Comparison of ENCODE assay signal across 1 cellular context in the genomic region with DNA sequence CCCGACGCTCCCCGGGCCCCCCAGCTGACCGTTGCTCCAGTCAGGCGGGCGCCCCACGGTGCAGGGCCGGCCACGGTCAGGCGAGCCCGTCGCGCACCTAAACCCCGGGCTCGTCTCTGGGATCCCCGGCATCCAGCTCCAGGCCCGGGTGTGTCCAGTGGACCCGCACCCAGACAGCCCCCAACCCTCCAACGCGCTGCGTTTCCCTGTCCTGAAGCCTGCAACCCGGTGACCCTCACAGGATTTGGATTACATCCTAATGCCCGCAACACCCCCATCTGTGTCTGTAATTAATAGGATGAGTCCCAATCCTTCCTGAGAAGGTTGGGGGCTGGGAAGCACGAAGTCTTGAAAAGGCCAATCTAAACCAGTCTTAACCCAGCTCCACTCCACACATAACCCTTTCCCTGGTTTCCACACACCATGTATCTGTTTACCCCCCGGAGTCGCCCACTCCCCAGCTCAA.
A peak's percentile ranks its signal among the peaks of the same experiment; 100 is the strongest.
TF ChIP-seq lines count a peak whose summit lies in the region.

No MANE protein-coding gene starts in this region.

TF ChIP-seq in HepG2, 621 proteins besides CTCF, POLR2A, EP300 and RAD21 (continued from another document and continues in another):
- TF ChIP-seq, protein P1, sequence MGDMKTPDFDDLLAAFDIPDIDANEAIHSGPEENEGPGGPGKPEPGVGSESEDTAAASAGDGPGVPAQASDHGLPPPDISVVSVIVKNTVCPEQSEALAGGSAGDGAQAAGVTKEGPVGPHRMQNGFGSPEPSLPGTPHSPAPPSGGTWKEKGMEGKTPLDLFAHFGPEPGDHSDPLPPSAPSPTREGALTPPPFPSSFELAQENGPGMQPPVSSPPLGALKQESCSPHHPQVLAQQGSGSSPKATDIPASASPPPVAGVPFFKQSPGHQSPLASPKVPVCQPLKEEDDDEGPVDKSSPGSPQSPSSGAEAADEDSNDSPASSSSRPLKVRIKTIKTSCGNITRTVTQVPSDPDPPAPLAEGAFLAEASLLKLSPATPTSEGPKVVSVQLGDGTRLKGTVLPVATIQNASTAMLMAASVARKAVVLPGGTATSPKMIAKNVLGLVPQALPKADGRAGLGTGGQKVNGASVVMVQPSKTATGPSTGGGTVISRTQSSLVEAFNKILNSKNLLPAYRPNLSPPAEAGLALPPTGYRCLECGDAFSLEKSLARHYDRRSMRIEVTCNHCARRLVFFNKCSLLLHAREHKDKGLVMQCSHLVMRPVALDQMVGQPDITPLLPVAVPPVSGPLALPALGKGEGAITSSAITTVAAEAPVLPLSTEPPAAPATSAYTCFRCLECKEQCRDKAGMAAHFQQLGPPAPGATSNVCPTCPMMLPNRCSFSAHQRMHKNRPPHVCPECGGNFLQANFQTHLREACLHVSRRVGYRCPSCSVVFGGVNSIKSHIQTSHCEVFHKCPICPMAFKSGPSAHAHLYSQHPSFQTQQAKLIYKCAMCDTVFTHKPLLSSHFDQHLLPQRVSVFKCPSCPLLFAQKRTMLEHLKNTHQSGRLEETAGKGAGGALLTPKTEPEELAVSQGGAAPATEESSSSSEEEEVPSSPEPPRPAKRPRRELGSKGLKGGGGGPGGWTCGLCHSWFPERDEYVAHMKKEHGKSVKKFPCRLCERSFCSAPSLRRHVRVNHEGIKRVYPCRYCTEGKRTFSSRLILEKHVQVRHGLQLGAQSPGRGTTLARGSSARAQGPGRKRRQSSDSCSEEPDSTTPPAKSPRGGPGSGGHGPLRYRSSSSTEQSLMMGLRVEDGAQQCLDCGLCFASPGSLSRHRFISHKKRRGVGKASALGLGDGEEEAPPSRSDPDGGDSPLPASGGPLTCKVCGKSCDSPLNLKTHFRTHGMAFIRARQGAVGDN (CRISPR knock-in tag; IDR thresholded peaks at IDR 0.05): no peak; the same call in 1 of the 2 replicates
- TF ChIP-seq, protein P2, sequence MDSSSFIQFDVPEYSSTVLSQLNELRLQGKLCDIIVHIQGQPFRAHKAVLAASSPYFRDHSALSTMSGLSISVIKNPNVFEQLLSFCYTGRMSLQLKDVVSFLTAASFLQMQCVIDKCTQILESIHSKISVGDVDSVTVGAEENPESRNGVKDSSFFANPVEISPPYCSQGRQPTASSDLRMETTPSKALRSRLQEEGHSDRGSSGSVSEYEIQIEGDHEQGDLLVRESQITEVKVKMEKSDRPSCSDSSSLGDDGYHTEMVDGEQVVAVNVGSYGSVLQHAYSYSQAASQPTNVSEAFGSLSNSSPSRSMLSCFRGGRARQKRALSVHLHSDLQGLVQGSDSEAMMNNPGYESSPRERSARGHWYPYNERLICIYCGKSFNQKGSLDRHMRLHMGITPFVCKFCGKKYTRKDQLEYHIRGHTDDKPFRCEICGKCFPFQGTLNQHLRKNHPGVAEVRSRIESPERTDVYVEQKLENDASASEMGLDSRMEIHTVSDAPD (CRISPR knock-in tag; IDR thresholded peaks at IDR 0.05): no peak
- TF ChIP-seq, protein P3, sequence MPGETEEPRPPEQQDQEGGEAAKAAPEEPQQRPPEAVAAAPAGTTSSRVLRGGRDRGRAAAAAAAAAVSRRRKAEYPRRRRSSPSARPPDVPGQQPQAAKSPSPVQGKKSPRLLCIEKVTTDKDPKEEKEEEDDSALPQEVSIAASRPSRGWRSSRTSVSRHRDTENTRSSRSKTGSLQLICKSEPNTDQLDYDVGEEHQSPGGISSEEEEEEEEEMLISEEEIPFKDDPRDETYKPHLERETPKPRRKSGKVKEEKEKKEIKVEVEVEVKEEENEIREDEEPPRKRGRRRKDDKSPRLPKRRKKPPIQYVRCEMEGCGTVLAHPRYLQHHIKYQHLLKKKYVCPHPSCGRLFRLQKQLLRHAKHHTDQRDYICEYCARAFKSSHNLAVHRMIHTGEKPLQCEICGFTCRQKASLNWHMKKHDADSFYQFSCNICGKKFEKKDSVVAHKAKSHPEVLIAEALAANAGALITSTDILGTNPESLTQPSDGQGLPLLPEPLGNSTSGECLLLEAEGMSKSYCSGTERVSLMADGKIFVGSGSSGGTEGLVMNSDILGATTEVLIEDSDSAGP (CRISPR knock-in tag; IDR thresholded peaks at IDR 0.05; ENCODE audit: borderline replicate concordance): peak; percentile 11; the same call in 1 of the 2 replicates
- no peak for TF ChIP-seq KAT2B (IDR thresholded peaks at IDR 0.05; ENCODE audit: borderline replicate concordance, low read depth, low read length)
- TF ChIP-seq XBP1 (CRISPR knock-in tag; IDR thresholded peaks at IDR 0.05): 0 out of 2 replicates have a peak, but pooled peaks have one; percentile 20
- TF ChIP-seq, protein P4, sequence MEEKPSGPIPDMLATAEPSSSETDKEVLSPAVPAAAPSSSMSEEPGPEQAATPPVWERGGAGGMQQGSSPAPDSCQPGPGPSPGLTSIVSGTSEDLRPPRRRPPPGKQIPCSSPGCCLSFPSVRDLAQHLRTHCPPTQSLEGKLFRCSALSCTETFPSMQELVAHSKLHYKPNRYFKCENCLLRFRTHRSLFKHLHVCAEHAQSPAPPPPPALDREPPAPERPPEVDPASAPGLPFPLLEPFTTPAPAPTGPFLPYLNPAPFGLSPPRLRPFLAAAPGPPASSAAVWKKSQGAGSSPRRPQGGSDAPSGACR (CRISPR knock-in tag; IDR thresholded peaks at IDR 0.05): no peak
- peak; percentile 82 for TF ChIP-seq SATB2 (CRISPR knock-in tag; IDR thresholded peaks at IDR 0.05)
- TF ChIP-seq ZIK1 (CRISPR knock-in tag; IDR thresholded peaks at IDR 0.05; ENCODE audit: borderline replicate concordance, low read depth): 0 out of 2 replicates have a peak, but pooled peaks have one; percentile 0
- TF ChIP-seq ARNT2 (CRISPR knock-in tag; IDR thresholded peaks at IDR 0.05; ENCODE audit: low read depth): no peak
- TF ChIP-seq SAFB2 (CRISPR knock-in tag; IDR thresholded peaks at IDR 0.05; ENCODE audit: borderline replicate concordance, low read depth): no peak
- 0 out of 2 replicates have a peak, but pooled peaks have one; percentile 11 for TF ChIP-seq KMT2B (CRISPR knock-in tag; IDR thresholded peaks at IDR 0.05)
- TF ChIP-seq NKX3-1 (CRISPR knock-in tag; IDR thresholded peaks at IDR 0.05): no peak
- no peak for TF ChIP-seq ZNF672 (CRISPR knock-in tag; IDR thresholded peaks at IDR 0.05)
- TF ChIP-seq YEATS4 (CRISPR knock-in tag; IDR thresholded peaks at IDR 0.05; ENCODE audit: borderline replicate concordance): peak; percentile 16; the same call in 1 of the 2 replicates
- TF ChIP-seq, protein P5, sequence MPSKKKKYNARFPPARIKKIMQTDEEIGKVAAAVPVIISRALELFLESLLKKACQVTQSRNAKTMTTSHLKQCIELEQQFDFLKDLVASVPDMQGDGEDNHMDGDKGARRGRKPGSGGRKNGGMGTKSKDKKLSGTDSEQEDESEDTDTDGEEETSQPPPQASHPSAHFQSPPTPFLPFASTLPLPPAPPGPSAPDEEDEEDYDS (CRISPR knock-in tag; IDR thresholded peaks at IDR 0.05): no peak
- TF ChIP-seq ZNF841 (CRISPR knock-in tag; IDR thresholded peaks at IDR 0.05; ENCODE audit: borderline replicate concordance): no peak
- TF ChIP-seq NCOA5 (CRISPR knock-in tag; IDR thresholded peaks at IDR 0.05): peak; percentile 66; the same call in 1 of the 2 replicates
- TF ChIP-seq PRPF4 (IDR thresholded peaks at IDR 0.05; ENCODE audit: low read depth, low read length, poor library complexity, severe bottlenecking): peak; percentile 18
- TF ChIP-seq NPAS2 (CRISPR knock-in tag; IDR thresholded peaks at IDR 0.05; ENCODE audit: borderline replicate concordance): no peak
- no peak for TF ChIP-seq ZNF75D (CRISPR knock-in tag; IDR thresholded peaks at IDR 0.05; ENCODE audit: borderline replicate concordance)
- peak; percentile 2; the same call in 1 of the 2 replicates for TF ChIP-seq ZNF292 (CRISPR knock-in tag; IDR thresholded peaks at IDR 0.05; ENCODE audit: borderline replicate concordance, low read depth)
- TF ChIP-seq, protein P6, sequence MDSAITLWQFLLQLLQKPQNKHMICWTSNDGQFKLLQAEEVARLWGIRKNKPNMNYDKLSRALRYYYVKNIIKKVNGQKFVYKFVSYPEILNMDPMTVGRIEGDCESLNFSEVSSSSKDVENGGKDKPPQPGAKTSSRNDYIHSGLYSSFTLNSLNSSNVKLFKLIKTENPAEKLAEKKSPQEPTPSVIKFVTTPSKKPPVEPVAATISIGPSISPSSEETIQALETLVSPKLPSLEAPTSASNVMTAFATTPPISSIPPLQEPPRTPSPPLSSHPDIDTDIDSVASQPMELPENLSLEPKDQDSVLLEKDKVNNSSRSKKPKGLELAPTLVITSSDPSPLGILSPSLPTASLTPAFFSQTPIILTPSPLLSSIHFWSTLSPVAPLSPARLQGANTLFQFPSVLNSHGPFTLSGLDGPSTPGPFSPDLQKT (CRISPR knock-in tag; IDR thresholded peaks at IDR 0.05; ENCODE audit: borderline replicate concordance): 0 out of 2 replicates have a peak, but pooled peaks have one; percentile 32
- TF ChIP-seq SMAD9 (CRISPR knock-in tag; IDR thresholded peaks at IDR 0.05): no peak
- no peak for TF ChIP-seq ESRRA (CRISPR knock-in tag; IDR thresholded peaks at IDR 0.05; ENCODE audit: low read depth)
- TF ChIP-seq, protein P7, sequence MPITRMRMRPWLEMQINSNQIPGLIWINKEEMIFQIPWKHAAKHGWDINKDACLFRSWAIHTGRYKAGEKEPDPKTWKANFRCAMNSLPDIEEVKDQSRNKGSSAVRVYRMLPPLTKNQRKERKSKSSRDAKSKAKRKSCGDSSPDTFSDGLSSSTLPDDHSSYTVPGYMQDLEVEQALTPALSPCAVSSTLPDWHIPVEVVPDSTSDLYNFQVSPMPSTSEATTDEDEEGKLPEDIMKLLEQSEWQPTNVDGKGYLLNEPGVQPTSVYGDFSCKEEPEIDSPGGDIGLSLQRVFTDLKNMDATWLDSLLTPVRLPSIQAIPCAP (CRISPR knock-in tag; IDR thresholded peaks at IDR 0.05; ENCODE audit: low read depth): no peak
- TF ChIP-seq AHR (CRISPR knock-in tag; IDR thresholded peaks at IDR 0.05): 0 out of 2 replicates have a peak, but pooled peaks have one; percentile 11
- peak; percentile 10; the same call in 1 of the 2 replicates for TF ChIP-seq BRCA1 (CRISPR knock-in tag; IDR thresholded peaks at IDR 0.05)
- TF ChIP-seq NCOR1 (IDR thresholded peaks at IDR 0.05; ENCODE audit: borderline replicate concordance, low read length): no peak
- TF ChIP-seq, protein P8, sequence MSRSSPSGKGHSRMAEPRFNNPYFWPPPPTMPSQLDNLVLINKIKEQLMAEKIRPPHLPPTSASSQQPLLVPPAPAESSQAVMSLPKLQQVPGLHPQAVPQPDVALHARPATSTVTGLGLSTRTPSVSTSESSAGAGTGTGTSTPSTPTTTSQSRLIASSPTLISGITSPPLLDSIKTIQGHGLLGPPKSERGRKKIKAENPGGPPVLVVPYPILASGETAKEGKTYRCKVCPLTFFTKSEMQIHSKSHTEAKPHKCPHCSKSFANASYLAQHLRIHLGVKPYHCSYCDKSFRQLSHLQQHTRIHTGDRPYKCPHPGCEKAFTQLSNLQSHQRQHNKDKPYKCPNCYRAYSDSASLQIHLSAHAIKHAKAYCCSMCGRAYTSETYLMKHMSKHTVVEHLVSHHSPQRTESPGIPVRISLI (CRISPR knock-in tag; IDR thresholded peaks at IDR 0.05; ENCODE audit: borderline replicate concordance): no peak
- TF ChIP-seq CREM (IDR thresholded peaks at IDR 0.05): no peak
- TF ChIP-seq CREM (CRISPR knock-in tag; IDR thresholded peaks at IDR 0.05): no peak
- 0 out of 2 replicates have a peak, but pooled peaks have one; percentile 1 for TF ChIP-seq ZFP41 (CRISPR knock-in tag; IDR thresholded peaks at IDR 0.05; ENCODE audit: borderline replicate concordance)
- no peak for TF ChIP-seq ZNF792 (CRISPR knock-in tag; IDR thresholded peaks at IDR 0.05)
- TF ChIP-seq KMT2A (CRISPR knock-in tag; IDR thresholded peaks at IDR 0.05): 0 out of 2 replicates have a peak, but pooled peaks have one; percentile 35
- TF ChIP-seq, protein P9, sequence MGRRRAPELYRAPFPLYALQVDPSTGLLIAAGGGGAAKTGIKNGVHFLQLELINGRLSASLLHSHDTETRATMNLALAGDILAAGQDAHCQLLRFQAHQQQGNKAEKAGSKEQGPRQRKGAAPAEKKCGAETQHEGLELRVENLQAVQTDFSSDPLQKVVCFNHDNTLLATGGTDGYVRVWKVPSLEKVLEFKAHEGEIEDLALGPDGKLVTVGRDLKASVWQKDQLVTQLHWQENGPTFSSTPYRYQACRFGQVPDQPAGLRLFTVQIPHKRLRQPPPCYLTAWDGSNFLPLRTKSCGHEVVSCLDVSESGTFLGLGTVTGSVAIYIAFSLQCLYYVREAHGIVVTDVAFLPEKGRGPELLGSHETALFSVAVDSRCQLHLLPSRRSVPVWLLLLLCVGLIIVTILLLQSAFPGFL (CRISPR knock-in tag; IDR thresholded peaks at IDR 0.05): peak; percentile 80; the same call in 1 of the 2 replicates
- TF ChIP-seq RFXAP (CRISPR knock-in tag; IDR thresholded peaks at IDR 0.05; ENCODE audit: borderline replicate concordance): 0 out of 2 replicates have a peak, but pooled peaks have one; percentile 4
- TF ChIP-seq ZNF383 (CRISPR knock-in tag; IDR thresholded peaks at IDR 0.05; ENCODE audit: borderline replicate concordance): 0 out of 2 replicates have a peak, but pooled peaks have one; percentile 61
- no peak for TF ChIP-seq CBX2 (IDR thresholded peaks at IDR 0.05; ENCODE audit: low read depth, low read length)
- no peak; the same call in 1 of the 2 replicates for TF ChIP-seq CBX2 (CRISPR knock-in tag; IDR thresholded peaks at IDR 0.05; ENCODE audit: low read depth)
- TF ChIP-seq, protein P10, sequence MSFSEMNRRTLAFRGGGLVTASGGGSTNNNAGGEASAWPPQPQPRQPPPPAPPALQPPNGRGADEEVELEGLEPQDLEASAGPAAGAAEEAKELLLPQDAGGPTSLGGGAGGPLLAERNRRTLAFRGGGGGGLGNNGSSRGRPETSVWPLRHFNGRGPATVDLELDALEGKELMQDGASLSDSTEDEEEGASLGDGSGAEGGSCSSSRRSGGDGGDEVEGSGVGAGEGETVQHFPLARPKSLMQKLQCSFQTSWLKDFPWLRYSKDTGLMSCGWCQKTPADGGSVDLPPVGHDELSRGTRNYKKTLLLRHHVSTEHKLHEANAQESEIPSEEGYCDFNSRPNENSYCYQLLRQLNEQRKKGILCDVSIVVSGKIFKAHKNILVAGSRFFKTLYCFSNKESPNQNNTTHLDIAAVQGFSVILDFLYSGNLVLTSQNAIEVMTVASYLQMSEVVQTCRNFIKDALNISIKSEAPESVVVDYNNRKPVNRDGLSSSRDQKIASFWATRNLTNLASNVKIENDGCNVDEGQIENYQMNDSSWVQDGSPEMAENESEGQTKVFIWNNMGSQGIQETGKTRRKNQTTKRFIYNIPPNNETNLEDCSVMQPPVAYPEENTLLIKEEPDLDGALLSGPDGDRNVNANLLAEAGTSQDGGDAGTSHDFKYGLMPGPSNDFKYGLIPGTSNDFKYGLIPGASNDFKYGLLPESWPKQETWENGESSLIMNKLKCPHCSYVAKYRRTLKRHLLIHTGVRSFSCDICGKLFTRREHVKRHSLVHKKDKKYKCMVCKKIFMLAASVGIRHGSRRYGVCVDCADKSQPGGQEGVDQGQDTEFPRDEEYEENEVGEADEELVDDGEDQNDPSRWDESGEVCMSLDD (CRISPR knock-in tag; IDR thresholded peaks at IDR 0.05; ENCODE audit: borderline replicate concordance): peak; percentile 88
- TF ChIP-seq, protein P11, sequence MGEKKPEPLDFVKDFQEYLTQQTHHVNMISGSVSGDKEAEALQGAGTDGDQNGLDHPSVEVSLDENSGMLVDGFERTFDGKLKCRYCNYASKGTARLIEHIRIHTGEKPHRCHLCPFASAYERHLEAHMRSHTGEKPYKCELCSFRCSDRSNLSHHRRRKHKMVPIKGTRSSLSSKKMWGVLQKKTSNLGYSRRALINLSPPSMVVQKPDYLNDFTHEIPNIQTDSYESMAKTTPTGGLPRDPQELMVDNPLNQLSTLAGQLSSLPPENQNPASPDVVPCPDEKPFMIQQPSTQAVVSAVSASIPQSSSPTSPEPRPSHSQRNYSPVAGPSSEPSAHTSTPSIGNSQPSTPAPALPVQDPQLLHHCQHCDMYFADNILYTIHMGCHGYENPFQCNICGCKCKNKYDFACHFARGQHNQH (CRISPR knock-in tag; IDR thresholded peaks at IDR 0.05): peak; percentile 3; the same call in 1 of the 2 replicates
